24 cellular contexts compared by ENCODE assay signal in genomic region chr2:130987519-130988425, GRCh38.
DNase-seq lines count a peak whose midpoint lies in the region; ATAC-seq, FAIRE-seq and TF ChIP-seq lines count a peak whose summit lies in the region.
"Had no signal": no experiment of that assay in that cellular context is flagged by ENCODE, and none has a peak within 500 bp of the region (broad histone marks: within the 10 kb centered on the region; RNA-seq: fewer than 3 reads in every experiment).

No MANE protein-coding gene starts in this region.

- H3K4me3 ChIP-seq in WERI-Rb-1 (ENCODE audit: low read depth, low read length), result peak overlapping the region; percentile 8
- H3K4me3 ChIP-seq in pancreas, result no peak overlapping the region
- H3K4me3 ChIP-seq: GM23248, prostate gland, sigmoid colon, tibial artery had no signal

- 39 to 40% methylated on average over 15 of the region's 15 CpGs for WGBS in pancreas, 2 donors

- H3K27me3 ChIP-seq in WERI-Rb-1 (ENCODE audit: insufficient read depth, low read depth, severe bottlenecking), result no peaks in the 10 kb centered on the region
- H3K27me3 ChIP-seq in pancreas, result no peaks in the 10 kb centered on the region
- H3K27me3 ChIP-seq: sigmoid colon, tibial artery had no signal

- H3K9me3 ChIP-seq in WERI-Rb-1 (ENCODE audit: severe bottlenecking) (no peaks in the 10 kb centered on the region), pancreas (no peaks in the 10 kb centered on the region)
- H3K9me3 ChIP-seq: prostate gland, sigmoid colon, tibial artery had no signal

- TF ChIP-seq CTCF in WERI-Rb-1 (IDR thresholded peaks at IDR 0.05; ENCODE audit: low read depth, low read length) (no peak), pancreas (IDR thresholded peaks at IDR 0.05) (no peak)

- no peaks in the 10 kb centered on the region for H3K4me1 ChIP-seq in pancreas
- H3K4me1 ChIP-seq: prostate gland, sigmoid colon, tibial artery had no signal

- no peak for FAIRE-seq in pancreas (lab: Jason Lieb, UNC)
- FAIRE-seq: TTC549 had no signal

- intact Hi-C loops in pancreas (cut with DNase I), result no loop called here

- peak; percentile 40 to 60 (median 60) for ATAC-seq in pancreas
- ATAC-seq in GM19035 (IDR thresholded peaks at IDR 0.05; ENCODE audit: unreplicated experiment), result no peak

- H3K27ac ChIP-seq in WERI-Rb-1 (peak overlapping the region; percentile 46), pancreas (no peak overlapping the region)
- H3K27ac ChIP-seq: 22Rv1, GM23248, prostate gland, sigmoid colon, tibial artery had no signal

- H3K36me3 ChIP-seq in WERI-Rb-1 (no peaks in the 10 kb centered on the region), pancreas (no peaks in the 10 kb centered on the region)
- H3K36me3 ChIP-seq: prostate gland, sigmoid colon, tibial artery had no signal

- DNase-seq in NCI-H1105 treated with DMSO at 0.1 percent for 48 hours (lab: John Stamatoyannopoulos, UW), result peak; percentile 46
- DNase-seq in NCI-H1105 (lab: John Stamatoyannopoulos, UW), result no peak
- peak; percentile 9 for DNase-seq in NCI-H2029 treated with DMSO at 0.1 percent for 48 hours (lab: John Stamatoyannopoulos, UW)
- peak; percentile 40 for DNase-seq in WERI-Rb-1
- no peak for DNase-seq in pancreas
- DNase-seq in activated CD4-positive, alpha-beta T cell treated with anti-CD3 and anti-CD28 coated beads for 48 hours, result no peak
- DNase-seq in NOMO-1 treated with dmso at 0.1 percent for 144 hours (lab: John Stamatoyannopoulos, UW; ENCODE audit: unreplicated experiment), result no peak
- DNase-seq: activated CD4-positive, alpha-beta memory T cell treated with anti-CD3 and anti-CD28 coated beads for 36 hours; activated CD4-positive, CD25-positive, alpha-beta regulatory T cell treated with anti-CD3 and anti-CD28 coated beads, Interleukin-2, amount 50 U/mL, for 72 hours; activated naive CD4-positive, alpha-beta T cell treated with Interleukin-2 at 50 U/mL for 16 hours; CD4-positive, CD25-positive, alpha-beta regulatory T cell; dermis blood vessel endothelial cell; endodermal cell; GM23248; islet precursor cell; NCI-H2227 treated with DMSO at 0.1 percent for 48 hours; NCI-H748 treated with DMSO at 0.1 percent for 48 hours; sigmoid colon; stimulated activated CD4-positive, alpha-beta T cell treated with anti-CD3 and anti-CD28 coated beads, Interleukin-4, amount 100 ng/mL, for 4 hours; tibial artery had no signal

Comparison
In these comparisons a context has a peak if more than half of its experiments do, and no peak if none do; other contexts are left out.
1. DNase-seq: peak in NCI-H1105 treated with DMSO at 0.1 percent for 48 hours (single experiment), NCI-H2029 treated with DMSO at 0.1 percent for 48 hours (single experiment) and WERI-Rb-1 (single experiment); none in NCI-H1105 (single experiment), pancreas (0 of 6), activated CD4-positive, alpha-beta T cell treated with anti-CD3 and anti-CD28 coated beads for 48 hours (single experiment) and NOMO-1 treated with dmso at 0.1 percent for 144 hours (single experiment).